8 cellular contexts compared by ENCODE assay signal in the genomic region with DNA sequence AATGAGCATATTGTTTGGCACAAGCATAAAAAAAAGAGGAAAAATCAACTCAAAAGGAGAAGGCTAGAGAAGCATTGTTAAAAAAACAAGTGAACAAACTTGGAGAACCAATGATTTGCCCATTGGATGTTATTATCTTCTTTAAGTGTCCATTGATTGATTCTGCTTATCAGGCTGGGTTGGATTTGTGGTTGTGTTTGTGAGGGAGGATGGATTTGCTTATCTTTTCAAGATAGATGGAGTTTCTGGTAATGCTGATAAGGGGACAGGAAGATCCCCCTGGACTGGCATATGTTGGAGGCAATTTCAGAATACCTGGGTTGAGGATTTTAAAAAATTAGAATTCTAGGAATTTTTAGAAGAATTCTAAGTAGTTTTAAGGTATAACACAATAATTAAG.
"Had no signal": no experiment of that assay in that cellular context is flagged by ENCODE, and none has a peak within 500 bp of the region (broad histone marks: within the 10 kb centered on the region; RNA-seq: fewer than 3 reads in every experiment).

No MANE protein-coding gene starts in this region.

- H3K4me3 ChIP-seq: GM12878 had no signal

- ATAC-seq: GM12878 had no signal

- FAIRE-seq: G401.6, GM12878, GM12891, GM12892, GM18507, GM19239 had no signal

- DNase-seq: GDM1, GF-D8 had no signal
